ENCODE assay signal across 8 cellular contexts in the genomic region with DNA sequence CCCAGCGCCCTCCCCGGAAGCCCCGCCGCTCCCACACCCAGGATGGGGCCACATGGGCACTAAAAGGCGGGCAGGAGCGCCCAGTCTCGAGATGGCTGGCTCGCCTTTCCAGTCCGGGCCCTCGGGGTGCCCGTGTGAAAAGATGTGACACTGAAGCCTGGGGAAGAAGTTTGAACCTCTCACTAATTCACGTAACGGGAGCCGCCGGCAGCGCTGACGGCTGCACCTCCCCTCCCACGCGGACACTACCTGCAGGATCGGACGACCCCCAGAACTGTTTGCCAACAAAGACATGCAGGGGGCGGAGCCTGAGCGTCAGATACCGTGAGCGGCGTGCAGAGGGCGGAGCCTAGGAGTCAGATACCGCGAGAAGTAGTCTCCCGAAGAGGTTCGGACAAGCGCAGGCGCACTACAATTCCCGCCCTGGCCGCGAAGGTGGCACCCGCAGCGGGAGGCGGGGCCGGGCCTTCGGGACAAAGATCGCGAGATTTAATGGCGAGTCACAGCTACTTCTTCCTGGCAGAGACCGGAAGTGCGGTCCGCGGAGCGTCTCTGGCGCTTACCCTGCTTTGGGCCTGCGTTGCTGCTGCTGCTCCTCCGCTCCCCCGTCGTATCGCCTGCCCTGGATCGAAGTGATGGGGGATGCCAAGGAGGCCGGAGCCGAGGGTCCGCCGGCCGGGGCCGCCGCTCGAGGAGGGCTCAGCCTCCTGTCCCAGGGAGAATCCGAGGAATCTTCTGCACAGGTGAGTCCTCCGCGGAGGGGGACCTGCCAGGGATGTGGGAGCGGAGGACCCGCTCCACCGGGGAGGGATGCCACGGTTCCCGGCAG. TPM values are rescaled to one million over a fixed set of nuclear protein-coding genes. Genes with fewer than 3 reads are reported as not detected.
DNase-seq lines count a peak whose midpoint lies in the region; TF ChIP-seq lines count a peak whose summit lies in the region.

A gene with protein sequence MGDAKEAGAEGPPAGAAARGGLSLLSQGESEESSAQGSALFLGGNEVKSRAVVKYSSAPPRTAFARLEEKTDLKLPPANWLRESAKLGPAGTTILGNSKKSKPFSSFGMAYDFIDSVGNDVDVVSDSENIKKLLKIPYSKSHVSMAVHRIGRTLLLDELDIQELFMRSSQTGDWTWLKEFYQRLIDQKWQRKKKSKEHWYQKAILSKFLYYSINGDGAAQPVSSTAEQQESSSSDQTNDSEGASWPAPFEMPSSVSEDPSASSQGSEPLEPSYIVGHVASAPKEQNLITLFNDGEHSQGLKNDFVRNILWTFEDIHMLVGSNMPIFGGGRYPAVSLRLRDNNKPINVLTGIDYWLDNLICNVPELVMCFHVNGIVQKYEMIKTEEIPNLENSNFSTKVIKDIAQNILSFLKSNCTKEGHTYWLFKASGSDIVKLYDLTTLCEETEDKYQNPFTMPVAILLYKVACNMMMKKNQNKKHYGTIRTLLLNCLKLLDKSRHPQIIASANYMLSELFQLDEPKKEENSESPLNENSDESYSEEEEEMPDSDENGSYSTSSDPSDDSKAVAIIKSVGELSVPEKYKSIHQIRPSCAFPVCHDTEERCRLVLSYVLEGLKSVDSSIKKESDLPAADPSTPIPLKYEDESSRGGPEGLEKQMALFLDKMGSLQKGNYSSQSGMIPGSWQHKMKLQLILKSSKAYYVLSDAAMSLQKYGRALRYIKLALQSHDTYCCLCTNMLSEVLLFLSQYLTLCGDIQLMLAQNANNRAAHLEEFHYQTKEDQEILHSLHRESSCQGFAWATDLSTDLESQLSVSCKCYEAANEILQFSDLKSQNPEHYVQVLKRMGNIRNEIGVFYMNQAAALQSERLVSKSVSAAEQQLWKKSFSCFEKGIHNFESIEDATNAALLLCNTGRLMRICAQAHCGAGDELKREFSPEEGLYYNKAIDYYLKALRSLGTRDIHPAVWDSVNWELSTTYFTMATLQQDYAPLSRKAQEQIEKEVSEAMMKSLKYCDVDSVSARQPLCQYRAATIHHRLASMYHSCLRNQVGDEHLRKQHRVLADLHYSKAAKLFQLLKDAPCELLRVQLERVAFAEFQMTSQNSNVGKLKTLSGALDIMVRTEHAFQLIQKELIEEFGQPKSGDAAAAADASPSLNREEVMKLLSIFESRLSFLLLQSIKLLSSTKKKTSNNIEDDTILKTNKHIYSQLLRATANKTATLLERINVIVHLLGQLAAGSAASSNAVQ (plus strand): TSS at position 537 of the 829 bp plus-strand sequence. CDS start 99 bp downstream, at position 636.

- H3K9ac ChIP-seq in SK-N-MC (ENCODE audit: insufficient read length) = peak within 1 kb of the TSS; percentile 97

- CTCF ChIA-PET in activated naive CD4-positive, alpha-beta T cell treated with anti-CD3 and anti-CD28 coated beads, Interleukin-2, amount 10 ng/mL, durations not matched to agents 7 days and 5 days (lab: Charles Lee) = no interaction called here

- no peaks in the 10 kb centered on the region for H3K9me3 Mint-ChIP-seq in HFFc6
- peaks cover 3% of the 10 kb centered on the region for H3K9me3 Mint-ChIP-seq in activated naive CD4-positive, alpha-beta T cell treated with anti-CD3 and anti-CD28 coated beads, Interleukin-2, amount 10 ng/mL, durations not matched to agents 7 days and 5 days

- H3K27ac ChIP-seq in SK-N-MC = peak within 1 kb of the TSS; percentile 46; the same call in 1 of the 2 replicates

- peaks cover 19% of the 10 kb centered on the region for H3K36me3 Mint-ChIP-seq in HFFc6 (ENCODE audit: low read depth)
- peaks cover 32% of the 10 kb centered on the region for H3K36me3 Mint-ChIP-seq in activated naive CD4-positive, alpha-beta T cell treated with anti-CD3 and anti-CD28 coated beads, Interleukin-2, amount 10 ng/mL, durations not matched to agents 7 days and 5 days

- H3K4me3 ChIP-seq in NB4 (ENCODE audit: low read depth, low read length) (peak within 1 kb of the TSS; percentile 98), SK-N-MC (peak within 1 kb of the TSS; percentile 86)

- peaks cover 26% of the 10 kb centered on the region for H3K4me1 Mint-ChIP-seq in HFFc6 (ENCODE audit: low read depth)
- peaks cover 37% of the 10 kb centered on the region for H3K4me1 Mint-ChIP-seq in activated naive CD4-positive, alpha-beta T cell treated with anti-CD3 and anti-CD28 coated beads, Interleukin-2, amount 10 ng/mL, durations not matched to agents 7 days and 5 days

- DNase-seq in GM04503 (ENCODE audit: low read depth) = peak; percentile 82
- DNase-seq in HFFc6 = peak; percentile 99
- DNase-seq in NB4 (ENCODE audit: low read depth) = peak; percentile 98
- peak; percentile 76 for DNase-seq in SK-N-MC (ENCODE audit: low read depth, low spot score)
- DNase-seq in activated naive CD4-positive, alpha-beta T cell treated with anti-CD3 and anti-CD28 coated beads, Interleukin-2, amount 10 ng/mL, durations not matched to agents 7 days and 5 days = peak; percentile 99
- peak; percentile 98 for DNase-seq in germinal center (ENCODE audit: low spot score)
- peak; percentile 85 for DNase-seq in non-pigmented ciliary epithelial cell (ENCODE audit: low read depth)
- DNase-seq in superior temporal gyrus (ENCODE audit: extremely low spot score) = peak; percentile 99

- H3K27ac Mint-ChIP-seq in HFFc6 = peak within 1 kb of the TSS; percentile 97
- H3K27ac Mint-ChIP-seq in activated naive CD4-positive, alpha-beta T cell treated with anti-CD3 and anti-CD28 coated beads, Interleukin-2, amount 10 ng/mL, durations not matched to agents 7 days and 5 days = peak within 1 kb of the TSS; percentile 99

- no peaks in the 10 kb centered on the region for H3K27me3 Mint-ChIP-seq in HFFc6 (ENCODE audit: insufficient read depth)
- no peaks in the 10 kb centered on the region for H3K27me3 Mint-ChIP-seq in activated naive CD4-positive, alpha-beta T cell treated with anti-CD3 and anti-CD28 coated beads, Interleukin-2, amount 10 ng/mL, durations not matched to agents 7 days and 5 days

- H3K9me3 ChIP-seq in SK-N-MC (ENCODE audit: low read depth, low read length) = no peaks in the 10 kb centered on the region

- peak within 1 kb of the TSS; percentile 97 for H3K4me3 Mint-ChIP-seq in HFFc6
- H3K4me3 Mint-ChIP-seq in activated naive CD4-positive, alpha-beta T cell treated with anti-CD3 and anti-CD28 coated beads, Interleukin-2, amount 10 ng/mL, durations not matched to agents 7 days and 5 days = peak within 1 kb of the TSS; percentile 98

- no peak for TF ChIP-seq CTCF in HFFc6 (IDR thresholded peaks at IDR 0.05)
- TF ChIP-seq CTCF in NB4 (IDR thresholded peaks at IDR 0.05; ENCODE audit: low read depth, low read length) = no peak

- TF ChIP-seq POLR2A in NB4 (IDR thresholded peaks at IDR 0.05; ENCODE audit: extremely low read depth, insufficient read length) = peak; percentile 94

- H3K36me3 ChIP-seq in SK-N-MC (ENCODE audit: insufficient read depth, low read length) = peaks cover 34% of the 10 kb centered on the region

RNA-seq across cellular contexts. Expression of the gene that starts here (rescaled TPM):
- 10 to 100 TPM; 19.0 to 21.9 (median 20.2) TPM for total RNA-seq in HFFc6 (2021; fragmentation: NEBNext Ultra II Directional; extraction: Animal tissue kit (Norgen Biotek cat#: 25700))

Comparison
In these comparisons a context has a peak if more than half of its experiments do, and no peak if none do; other contexts are left out.
1. Peak in every context shown above with its lines: DNase-seq, H3K4me3 ChIP-seq and H3K27ac ChIP-seq.